ENCODE assay signal across 11 cellular contexts in genomic region chr16:55665511-55665910, GRCh38. TPM values are rescaled to one million over a fixed set of nuclear protein-coding genes. Genes with fewer than 3 reads are reported as not detected.
"Had no signal": no experiment of that assay in that cellular context is flagged by ENCODE, and none has a peak within 500 bp of the region (broad histone marks: within the 10 kb centered on the region; RNA-seq: fewer than 3 reads in every experiment).

No MANE protein-coding gene starts in this region.

- H3K9me3 ChIP-seq: HAP-1 had no signal

- H3K27ac ChIP-seq: GM23248, HL-60 had no signal

- H3K4me1 ChIP-seq: HAP-1 had no signal

- H3K36me3 ChIP-seq: HAP-1 had no signal

- H2AFZ ChIP-seq: GM23248 had no signal

- FAIRE-seq: H54, K562 had no signal

- H3K4me3 ChIP-seq: GM23248, HAP-1, K562 had no signal

- DNase-seq: GM23248, GOT3, HFFc6, IMR-90, KG1 had no signal

- H3K9ac ChIP-seq: GM23248 had no signal

- ATAC-seq: HCT116, K562 had no signal

RNA-seq across cellular contexts. Expression of gene SLC6A2, which starts 9.7 kb away (rescaled TPM):
- total RNA-seq: GM23248, HFFc6, HT1080, IMR-90, K562 had no signal
- polyA plus RNA-seq: GM23248, IMR-90, K562 had no signal
